Comparison of ENCODE assay signal across 1 cellular context in genomic region chr10:68154211-68154497, GRCh38.
TF ChIP-seq lines count a peak whose summit lies in the region.

No MANE protein-coding gene starts in this region.

TF ChIP-seq in GM12878, 131 proteins besides CTCF, POLR2A, EP300 and RAD21:
- TF ChIP-seq ELK1 (IDR thresholded peaks at IDR 0.05; ENCODE audit: low read depth, low read length) (no peak), LARP7 (IDR thresholded peaks at IDR 0.05) (no peak), CREB1 (IDR thresholded peaks at IDR 0.05; ENCODE audit: low read depth) (no peak), SUPT20H (IDR thresholded peaks at IDR 0.05; ENCODE audit: borderline replicate concordance, control insufficient read depth, low read depth, low read length) (no peak), RUNX3 (IDR thresholded peaks at IDR 0.05; ENCODE audit: low read length) (no peak), RAD51 (IDR thresholded peaks at IDR 0.05) (no peak), USF1 (IDR thresholded peaks at IDR 0.05; ENCODE audit: borderline replicate concordance, extremely low read length, insufficient read depth, low read depth, low read length) (no peak), EED (IDR thresholded peaks at IDR 0.05; ENCODE audit: low read depth) (no peak), BRCA1 (IDR thresholded peaks at IDR 0.05; ENCODE audit: low read depth, low read length) (no peak), ZNF687 (IDR thresholded peaks at IDR 0.05) (no peak), PAX5 (IDR thresholded peaks at IDR 0.05; ENCODE audit: borderline replicate concordance, low read depth, low read length) (no peak), HDGF (IDR thresholded peaks at IDR 0.05) (no peak), ZNF592 (IDR thresholded peaks at IDR 0.05) (no peak)
